In genomic region chr4:142707397-142707796, GRCh38 we compare ENCODE assay signal across 25 cellular contexts.
DNase-seq lines count a peak whose midpoint lies in the region; ATAC-seq and TF ChIP-seq lines count a peak whose summit lies in the region.
"Had no signal": no experiment of that assay in that cellular context is flagged by ENCODE, and none has a peak within 500 bp of the region (broad histone marks: within the 10 kb centered on the region; RNA-seq: fewer than 3 reads in every experiment).

No MANE protein-coding gene starts in this region.

- H3K4me3 Mint-ChIP-seq in CD8-positive, alpha-beta T cell: no peak overlapping the region
- no peak overlapping the region for H3K4me3 Mint-ChIP-seq in activated T-helper 2 cell treated with anti-CD3 and anti-CD28 coated beads, Interferon-gamma antibody, Interleukin-2, Interleukin-4, amounts not matched to agents 10 μg/mL and 5 μg/mL and 100 μg/mL, durations not matched to agents 14 hours and 24 hours and 36 hours (ENCODE audit: low read depth)
- H3K4me3 Mint-ChIP-seq: activated CD4-positive, alpha-beta memory T cell treated with anti-CD3 and anti-CD28 coated beads for 36 hours; central memory CD8-positive, alpha-beta T cell; neural crest cell had no signal

- no peaks in the 10 kb centered on the region for H3K36me3 ChIP-seq in BLaER1 treated with 17β-estradiol and CSF1 and Interleukin-3, amounts not matched to agents 10 nM and 100 nM
- no peaks in the 10 kb centered on the region for H3K36me3 ChIP-seq in CD8-positive, alpha-beta T cell (ENCODE audit: insufficient read depth, low read length)
- H3K36me3 ChIP-seq in transverse colon: no peaks in the 10 kb centered on the region
- H3K36me3 ChIP-seq: HAP-1, upper lobe of left lung had no signal

- TF ChIP-seq POLR2A in transverse colon (IDR thresholded peaks at IDR 0.05): no peak

- H3K4me1 ChIP-seq in BLaER1 treated with 17β-estradiol and CSF1 and Interleukin-3, amounts not matched to agents 10 nM and 100 nM: peaks cover 0 to 14% (median 9%) of the 10 kb centered on the region in 10 experiments; a peak in 13 of 20 replicates
- peaks cover 55% of the 10 kb centered on the region for H3K4me1 ChIP-seq in CD8-positive, alpha-beta T cell (ENCODE audit: insufficient read depth, low read length)
- H3K4me1 ChIP-seq in transverse colon: no peaks in the 10 kb centered on the region
- H3K4me1 ChIP-seq: HAP-1, parathyroid adenoma, upper lobe of left lung had no signal

- no peak overlapping the region for H3K27ac ChIP-seq in BLaER1 treated with 17β-estradiol and CSF1 and Interleukin-3, amounts not matched to agents 10 nM and 100 nM
- H3K27ac ChIP-seq in CD8-positive, alpha-beta T cell (ENCODE audit: low read depth, low read length): no peak overlapping the region
- H3K27ac ChIP-seq in transverse colon: no peak overlapping the region
- H3K27ac ChIP-seq: parathyroid adenoma, upper lobe of left lung had no signal

- H3K9ac ChIP-seq in BLaER1 treated with 17β-estradiol and CSF1 and Interleukin-3, amounts not matched to agents 10 nM and 100 nM: no peak overlapping the region
- H3K9ac ChIP-seq: parathyroid adenoma had no signal

- DNase-seq in CD8-positive, alpha-beta T cell: no peak
- peak; percentile 78 to 83 for DNase-seq in Kasumi-1 (lab: John Stamatoyannopoulos, UW)
- DNase-seq in activated T-helper 2 cell treated with anti-CD3 and anti-CD28 coated beads, Interferon-gamma antibody, Interleukin-2, Interleukin-4, amounts not matched to agents 10 μg/mL and 5 μg/mL and 100 μg/mL, durations not matched to agents 14 hours and 24 hours and 36 hours (ENCODE audit: low spot score): no peak
- no peak for DNase-seq in activated effector memory CD4-positive, alpha-beta T cell treated with anti-CD3 and anti-CD28 coated beads, Interleukin-2, amount 50 U/mL, for 16 hours
- DNase-seq in stimulated activated CD4-positive, alpha-beta T cell treated with anti-CD3 and anti-CD28 coated beads, Interleukin-4, amount 100 ng/mL, for 24 hours: no peak
- DNase-seq in transverse colon: no peak
- DNase-seq: activated CD4-positive, alpha-beta memory T cell treated with anti-CD3 and anti-CD28 coated beads for 36 hours; activated CD8-positive, alpha-beta memory T cell treated with anti-CD3 and anti-CD28 coated beads, Interleukin-2, amount 50 U/mL, for 48 hours; hippocampal formation; left colon; mammary epithelial cell; MM.1S; NCI-H146; NCI-H446 treated with DMSO at 0.1 percent for 48 hours; NCI-H82; Right ventricle myocardium superior; stimulated activated CD4-positive, alpha-beta T cell treated with anti-CD3 and anti-CD28 coated beads, Interleukin-2, amount 100 ng/mL, for 48 hours; substantia nigra; upper lobe of left lung had no signal

- in situ Hi-C loops in transverse colon (cut with MboI; ENCODE audit: low pct_ligation_motif_present in 1 of 4, low pct_unique_long_range_greater_than_20kb in 1 of 4, low sequenced_read_pairs in 3 of 4): loop anchor here in 2 of 4 donors (25.0 kb wide), 2 partner anchors 345 to 570 kb away; no protein-coding TSS in a partner anchor

- no peak overlapping the region for H3K4me3 ChIP-seq in BLaER1 treated with 17β-estradiol and CSF1 and Interleukin-3, amounts not matched to agents 10 nM and 100 nM
- peak overlapping the region; percentile 4 for H3K4me3 ChIP-seq in CD8-positive, alpha-beta T cell (ENCODE audit: low read depth, low read length)
- H3K4me3 ChIP-seq in transverse colon: no peak overlapping the region
- H3K4me3 ChIP-seq: HAP-1, K562, upper lobe of left lung had no signal

- CTCF ChIA-PET in CD8-positive, alpha-beta T cell (lab: Charles Lee): interaction anchor here (1.9 kb wide), 1 partner anchor 354 kb away, joined by 7 read pairs; no protein-coding TSS in a partner anchor

- H3K9me3 ChIP-seq in BLaER1 treated with 17β-estradiol and CSF1 and Interleukin-3, amounts not matched to agents 10 nM and 100 nM (replicated peaks in 1 of 11): peaks cover 11 to 33% (median 26%) of the 10 kb centered on the region in 11 experiments; a peak in 21 of 22 replicates
- peaks cover 10% of the 10 kb centered on the region for H3K9me3 ChIP-seq in CD8-positive, alpha-beta T cell (ENCODE audit: low read length)
- no peaks in the 10 kb centered on the region for H3K9me3 ChIP-seq in transverse colon
- H3K9me3 ChIP-seq: HAP-1, upper lobe of left lung had no signal

- TF ChIP-seq CTCF in CD8-positive, alpha-beta T cell (IDR thresholded peaks at IDR 0.05): no peak
- no peak for TF ChIP-seq CTCF in transverse colon (IDR thresholded peaks at IDR 0.05)

- H3K4me2 ChIP-seq in BLaER1 treated with 17β-estradiol and CSF1 and Interleukin-3, amounts not matched to agents 10 nM and 100 nM: peak overlapping the region in 7 of 11 experiments; percentile 19 to 35 (median 29); a peak in 8 of 22 replicates

- peaks cover 15% of the 10 kb centered on the region for H3K4me1 Mint-ChIP-seq in CD8-positive, alpha-beta T cell (ENCODE audit: low read depth)
- peaks cover 26% of the 10 kb centered on the region for H3K4me1 Mint-ChIP-seq in activated T-helper 2 cell treated with anti-CD3 and anti-CD28 coated beads, Interferon-gamma antibody, Interleukin-2, Interleukin-4, amounts not matched to agents 10 μg/mL and 5 μg/mL and 100 μg/mL, durations not matched to agents 14 hours and 24 hours and 36 hours (ENCODE audit: low read depth)
- H3K4me1 Mint-ChIP-seq: central memory CD8-positive, alpha-beta T cell; neural crest cell had no signal

- H3K36me3 Mint-ChIP-seq in CD8-positive, alpha-beta T cell: peaks cover 8% of the 10 kb centered on the region
- peaks cover 22% of the 10 kb centered on the region for H3K36me3 Mint-ChIP-seq in activated T-helper 2 cell treated with anti-CD3 and anti-CD28 coated beads, Interferon-gamma antibody, Interleukin-2, Interleukin-4, amounts not matched to agents 10 μg/mL and 5 μg/mL and 100 μg/mL, durations not matched to agents 14 hours and 24 hours and 36 hours (ENCODE audit: low read depth)

- 63% methylated on average over 1 of the region's 1 CpG; no CpG with 5 or more reads in 1 of the 2 donors for WGBS in transverse colon (ENCODE audit: low coverage in 1 of 2), 2 donors

- POLR2A ChIA-PET in CD8-positive, alpha-beta T cell (lab: Charles Lee): no interaction called here

- H3K27ac Mint-ChIP-seq in CD8-positive, alpha-beta T cell: no peak overlapping the region
- peak overlapping the region; percentile 10 for H3K27ac Mint-ChIP-seq in activated T-helper 2 cell treated with anti-CD3 and anti-CD28 coated beads, Interferon-gamma antibody, Interleukin-2, Interleukin-4, amounts not matched to agents 10 μg/mL and 5 μg/mL and 100 μg/mL, durations not matched to agents 14 hours and 24 hours and 36 hours
- H3K27ac Mint-ChIP-seq: activated CD4-positive, alpha-beta memory T cell treated with anti-CD3 and anti-CD28 coated beads for 36 hours had no signal

- no peaks in the 10 kb centered on the region for H4K20me1 ChIP-seq in BLaER1 treated with 17β-estradiol and CSF1 and Interleukin-3, amounts not matched to agents 10 nM and 100 nM

- H3K27me3 ChIP-seq in BLaER1 treated with 17β-estradiol and CSF1 and Interleukin-3, amounts not matched to agents 10 nM and 100 nM: no peaks in the 10 kb centered on the region
- H3K27me3 ChIP-seq in CD8-positive, alpha-beta T cell (ENCODE audit: insufficient read depth, low read length): no peaks in the 10 kb centered on the region
- H3K27me3 ChIP-seq in transverse colon: no peaks in the 10 kb centered on the region
- H3K27me3 ChIP-seq: upper lobe of left lung had no signal

- intact Hi-C loops in CD8-positive, alpha-beta T cell (cut with DNase I, micrococcal nuclease): no loop called here
- intact Hi-C loops in activated T-helper 2 cell treated with anti-CD3 and anti-CD28 coated beads, Interferon-gamma antibody, Interleukin-2, Interleukin-4, amounts not matched to agents 10 μg/mL and 5 μg/mL and 100 μg/mL, durations not matched to agents 14 hours and 24 hours and 36 hours (cut with micrococcal nuclease): no loop called here
- intact Hi-C loops in transverse colon (cut with DNase I; ENCODE audit: low total_unique reads): no loop called here

- H3K9me3 Mint-ChIP-seq in CD8-positive, alpha-beta T cell: peaks cover 6% of the 10 kb centered on the region
- peaks cover 23% of the 10 kb centered on the region for H3K9me3 Mint-ChIP-seq in activated T-helper 2 cell treated with anti-CD3 and anti-CD28 coated beads, Interferon-gamma antibody, Interleukin-2, Interleukin-4, amounts not matched to agents 10 μg/mL and 5 μg/mL and 100 μg/mL, durations not matched to agents 14 hours and 24 hours and 36 hours

- ATAC-seq in CD8-positive, alpha-beta T cell: no peak
- ATAC-seq: K562, left colon had no signal

- no peak for TF ChIP-seq EP300 in transverse colon (IDR thresholded peaks at IDR 0.05; ENCODE audit: low read depth)

- no peaks in the 10 kb centered on the region for H3K27me3 Mint-ChIP-seq in CD8-positive, alpha-beta T cell (ENCODE audit: low read depth)
- no peaks in the 10 kb centered on the region for H3K27me3 Mint-ChIP-seq in activated T-helper 2 cell treated with anti-CD3 and anti-CD28 coated beads, Interferon-gamma antibody, Interleukin-2, Interleukin-4, amounts not matched to agents 10 μg/mL and 5 μg/mL and 100 μg/mL, durations not matched to agents 14 hours and 24 hours and 36 hours (ENCODE audit: low read depth)
- H3K27me3 Mint-ChIP-seq: activated CD4-positive, alpha-beta memory T cell treated with anti-CD3 and anti-CD28 coated beads for 36 hours; central memory CD8-positive, alpha-beta T cell had no signal

Comparison
In these comparisons a context has a peak if more than half of its experiments do, and no peak if none do; other contexts are left out.
1. DNase-seq: peak in Kasumi-1 (2 of 2); none in CD8-positive, alpha-beta T cell (0 of 7), activated T-helper 2 cell treated with anti-CD3 and anti-CD28 coated beads, Interferon-gamma antibody, Interleukin-2, Interleukin-4, amounts not matched to agents 10 μg/mL and 5 μg/mL and 100 μg/mL, durations not matched to agents 14 hours and 24 hours and 36 hours (single experiment), activated effector memory CD4-positive, alpha-beta T cell treated with anti-CD3 and anti-CD28 coated beads, Interleukin-2, amount 50 U/mL, for 16 hours (single experiment), stimulated activated CD4-positive, alpha-beta T cell treated with anti-CD3 and anti-CD28 coated beads, Interleukin-4, amount 100 ng/mL, for 24 hours (single experiment) and transverse colon (single experiment).